9 cellular contexts compared by ENCODE assay signal in genomic region chr7:155380221-155380861, GRCh38.
A peak's percentile ranks its signal among the peaks of the same experiment; 100 is the strongest.
DNase-seq lines count a peak whose midpoint lies in the region; ATAC-seq and TF ChIP-seq lines count a peak whose summit lies in the region.
"Had no signal": no experiment of that assay in that cellular context is flagged by ENCODE, and none has a peak within 500 bp of the region (broad histone marks: within the 10 kb centered on the region; RNA-seq: fewer than 3 reads in every experiment).

No MANE protein-coding gene starts in this region.

- no peaks in the 10 kb centered on the region for H3K36me3 Mint-ChIP-seq in CD4-positive, CD25-positive, alpha-beta regulatory T cell
- H3K36me3 Mint-ChIP-seq in activated CD4-positive, alpha-beta memory T cell treated with anti-CD3 and anti-CD28 coated beads, Interleukin-2, amount 10 ng/mL, durations not matched to agents 7 days and 5 days (ENCODE audit: low read depth), result no peaks in the 10 kb centered on the region
- H3K36me3 Mint-ChIP-seq in mesothelial cell of epicardium, result no peaks in the 10 kb centered on the region
- H3K36me3 Mint-ChIP-seq: IgD-negative memory B cell had no signal

- peaks cover 53% of the 10 kb centered on the region for H3K27me3 ChIP-seq in CD4-positive, CD25-positive, alpha-beta regulatory T cell (ENCODE audit: control insufficient read depth, insufficient read depth, low read length)
- peaks cover 67% of the 10 kb centered on the region for H3K27me3 ChIP-seq in effector memory CD4-positive, alpha-beta T cell (replicated peaks; ENCODE audit: control insufficient read depth, insufficient read depth, low read length, poor library complexity, severe bottlenecking)

- H3K9me3 ChIP-seq in CD4-positive, CD25-positive, alpha-beta regulatory T cell (ENCODE audit: control insufficient read depth in 2 of 2, low read length in 2 of 2), result no peaks in the 10 kb centered on the region
- H3K9me3 ChIP-seq in effector memory CD4-positive, alpha-beta T cell (ENCODE audit: control insufficient read depth, low read length), result no peaks in the 10 kb centered on the region

- POLR2A ChIA-PET in activated CD4-positive, alpha-beta memory T cell treated with anti-CD3 and anti-CD28 coated beads, Interleukin-2, amount 10 ng/mL, durations not matched to agents 7 days and 5 days (lab: Charles Lee), result no interaction called here

- no peak overlapping the region for H3K27ac Mint-ChIP-seq in CD4-positive, CD25-positive, alpha-beta regulatory T cell
- no peak overlapping the region for H3K27ac Mint-ChIP-seq in activated CD4-positive, alpha-beta memory T cell treated with anti-CD3 and anti-CD28 coated beads, Interleukin-2, amount 10 ng/mL, durations not matched to agents 7 days and 5 days
- H3K27ac Mint-ChIP-seq in mesothelial cell of epicardium, result no peak overlapping the region

- CTCF ChIA-PET in activated CD4-positive, alpha-beta memory T cell treated with anti-CD3 and anti-CD28 coated beads, Interleukin-2, amount 10 ng/mL, durations not matched to agents 7 days and 5 days (lab: Charles Lee), result interaction anchor here (0.6 to 1.6 kb wide), 8 partner anchors 8 to 467 kb away, joined by 3 to 7 read pairs (median 4); no protein-coding TSS in a partner anchor

- H3K27me3 Mint-ChIP-seq in CD4-positive, CD25-positive, alpha-beta regulatory T cell, result peaks cover 88% of the 10 kb centered on the region
- H3K27me3 Mint-ChIP-seq in activated CD4-positive, alpha-beta memory T cell treated with anti-CD3 and anti-CD28 coated beads, Interleukin-2, amount 10 ng/mL, durations not matched to agents 7 days and 5 days, result peaks cover 79% of the 10 kb centered on the region
- H3K27me3 Mint-ChIP-seq in mesothelial cell of epicardium (ENCODE audit: low read depth), result peaks cover 99% of the 10 kb centered on the region

- peak overlapping the region in 3 of 4 donors; percentile 45 to 74 (median 46) for H3K4me3 Mint-ChIP-seq in CD4-positive, CD25-positive, alpha-beta regulatory T cell
- no peak overlapping the region for H3K4me3 Mint-ChIP-seq in activated CD4-positive, alpha-beta memory T cell treated with anti-CD3 and anti-CD28 coated beads, Interleukin-2, amount 10 ng/mL, durations not matched to agents 7 days and 5 days
- no peak overlapping the region for H3K4me3 Mint-ChIP-seq in mesothelial cell of epicardium

- H3K4me3 ChIP-seq in CD4-positive, CD25-positive, alpha-beta regulatory T cell (ENCODE audit: low read depth, low read length), result no peak overlapping the region
- no peak overlapping the region for H3K4me3 ChIP-seq in effector memory CD4-positive, alpha-beta T cell (ENCODE audit: insufficient read depth, low read depth, low read length, poor library complexity, severe bottlenecking)

- peaks cover 5 to 33% (median 15%) of the 10 kb centered on the region in 4 donors for H3K4me1 Mint-ChIP-seq in CD4-positive, CD25-positive, alpha-beta regulatory T cell
- H3K4me1 Mint-ChIP-seq in activated CD4-positive, alpha-beta memory T cell treated with anti-CD3 and anti-CD28 coated beads, Interleukin-2, amount 10 ng/mL, durations not matched to agents 7 days and 5 days, result peaks cover 13% of the 10 kb centered on the region
- H3K4me1 Mint-ChIP-seq in mesothelial cell of epicardium, result peaks cover 11% of the 10 kb centered on the region

- H3K27ac ChIP-seq in CD4-positive, CD25-positive, alpha-beta regulatory T cell (ENCODE audit: insufficient read depth, low read length, poor library complexity, severe bottlenecking), result no peak overlapping the region
- no peak overlapping the region for H3K27ac ChIP-seq in effector memory CD4-positive, alpha-beta T cell (ENCODE audit: insufficient read depth, low read length, poor library complexity, severe bottlenecking)

- H3K36me3 ChIP-seq in CD4-positive, CD25-positive, alpha-beta regulatory T cell (ENCODE audit: control insufficient read depth, insufficient read depth, low read length), result no peaks in the 10 kb centered on the region
- H3K36me3 ChIP-seq in effector memory CD4-positive, alpha-beta T cell (ENCODE audit: control insufficient read depth, insufficient read depth, low read length), result no peaks in the 10 kb centered on the region

- TF ChIP-seq CTCF in mesothelial cell of epicardium (IDR thresholded peaks at IDR 0.05; ENCODE audit: unreplicated experiment), result peak; percentile 73

- peak; percentile 52 to 78 for ATAC-seq in CD4-positive, CD25-positive, alpha-beta regulatory T cell (ENCODE audit: low read depth in 2 of 2)
- ATAC-seq in GM19324 (IDR thresholded peaks at IDR 0.05; ENCODE audit: low FRiP score, unreplicated experiment) (peak; percentile 87), HG03457 (IDR thresholded peaks at IDR 0.05; ENCODE audit: unreplicated experiment) (peak; percentile 86)

- peaks cover 0 to 2% (median 0%) of the 10 kb centered on the region in 7 donors for H3K9me3 Mint-ChIP-seq in CD4-positive, CD25-positive, alpha-beta regulatory T cell
- H3K9me3 Mint-ChIP-seq in activated CD4-positive, alpha-beta memory T cell treated with anti-CD3 and anti-CD28 coated beads, Interleukin-2, amount 10 ng/mL, durations not matched to agents 7 days and 5 days, result no peaks in the 10 kb centered on the region
- no peaks in the 10 kb centered on the region for H3K9me3 Mint-ChIP-seq in mesothelial cell of epicardium
- H3K9me3 Mint-ChIP-seq: IgD-negative memory B cell had no signal

- DNase-seq in CD4-positive, CD25-positive, alpha-beta regulatory T cell, result peak; percentile 24 to 73 (median 45)
- peak; percentile 86 for DNase-seq in NCI-H69 (lab: John Stamatoyannopoulos, UW)
- peak; percentile 72 for DNase-seq in activated CD4-positive, alpha-beta memory T cell treated with anti-CD3 and anti-CD28 coated beads, Interleukin-2, amount 10 ng/mL, durations not matched to agents 7 days and 5 days
- peak in 2 of 3 donors; percentile 15 to 29 for DNase-seq in effector memory CD4-positive, alpha-beta T cell
- peak; percentile 46 to 76 for DNase-seq in mesothelial cell of epicardium (ENCODE audit: low spot score in 2 of 2, unreplicated experiment in 2 of 2)
- peak; percentile 15 to 27 for DNase-seq in stimulated activated CD8-positive, alpha-beta memory T cell treated with anti-CD3 and anti-CD28 coated beads, Interleukin-4, amount 100 ng/mL, for 1 hour (ENCODE audit: low read depth in 2 of 2, low spot score in 1 of 2)

- H3K4me1 ChIP-seq in CD4-positive, CD25-positive, alpha-beta regulatory T cell (ENCODE audit: control insufficient read depth, insufficient read depth, low read length, poor library complexity, severe bottlenecking), result peaks cover 18% of the 10 kb centered on the region
- H3K4me1 ChIP-seq in effector memory CD4-positive, alpha-beta T cell (ENCODE audit: control insufficient read depth, insufficient read depth, low read length, poor library complexity, severe bottlenecking), result peaks cover 19% of the 10 kb centered on the region

Comparison
In these comparisons a context has a peak if more than half of its experiments do, and no peak if none do; other contexts are left out.
1. DNase-seq: peak in every context shown above with its lines; median percentile 86 in NCI-H69; 72 in activated CD4-positive, alpha-beta memory T cell treated with anti-CD3 and anti-CD28 coated beads, Interleukin-2, amount 10 ng/mL, durations not matched to agents 7 days and 5 days; 61 in mesothelial cell of epicardium; 45 in CD4-positive, CD25-positive, alpha-beta regulatory T cell; 22 in effector memory CD4-positive, alpha-beta T cell; 21 in stimulated activated CD8-positive, alpha-beta memory T cell treated with anti-CD3 and anti-CD28 coated beads, Interleukin-4, amount 100 ng/mL, for 1 hour.
2. H3K4me3 Mint-ChIP-seq: peak in CD4-positive, CD25-positive, alpha-beta regulatory T cell (3 of 4); none in activated CD4-positive, alpha-beta memory T cell treated with anti-CD3 and anti-CD28 coated beads, Interleukin-2, amount 10 ng/mL, durations not matched to agents 7 days and 5 days (single experiment) and mesothelial cell of epicardium (single experiment).
3. Peak in every context shown above with its lines, with median percentiles within 50 percentile points of each other: ATAC-seq.